Comparison of ENCODE assay signal across 8 cellular contexts in the genomic region with DNA sequence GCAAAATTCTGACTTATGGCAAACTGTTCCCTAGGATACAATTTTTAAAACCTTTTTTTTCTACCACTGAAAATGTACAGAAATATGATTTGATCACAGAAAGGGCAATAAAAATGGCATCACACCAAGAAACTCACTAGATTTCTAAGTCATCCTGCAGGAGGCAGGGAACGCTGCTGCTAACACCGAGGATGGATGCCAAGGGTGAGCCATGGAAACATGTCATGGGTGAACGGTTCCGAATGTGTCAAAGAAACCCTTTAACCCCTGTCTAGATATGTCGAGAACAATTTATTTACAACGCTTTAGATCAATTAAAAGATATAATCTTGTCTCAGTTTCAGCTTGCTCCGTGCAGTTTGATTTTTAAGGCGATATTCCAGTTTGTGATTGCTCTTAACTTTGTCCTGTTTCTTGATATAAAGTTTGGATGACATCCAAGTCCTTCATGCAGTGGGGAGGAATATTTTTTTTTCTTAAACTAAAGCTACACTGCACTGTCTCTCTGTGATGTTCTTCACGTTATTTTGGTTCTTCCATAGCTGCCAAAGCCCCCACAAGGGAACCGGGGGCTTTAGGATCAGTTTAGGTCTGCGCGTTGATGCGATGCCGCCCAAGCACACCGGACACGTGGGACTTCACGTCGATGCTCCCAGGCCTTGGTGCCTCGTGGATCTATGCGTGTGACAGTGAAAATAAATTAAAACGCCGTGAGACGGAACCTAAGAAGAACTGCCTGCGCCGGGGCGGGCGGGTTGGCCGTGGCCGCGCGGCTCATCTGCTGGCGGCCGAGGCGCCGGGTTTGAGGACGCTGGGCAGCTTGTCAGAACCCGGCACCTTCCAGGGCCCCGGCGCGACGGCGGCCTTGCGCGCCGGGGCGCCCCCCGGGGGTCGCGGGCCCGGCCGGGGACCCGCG.
DNase-seq lines count a peak whose midpoint lies in the region; ATAC-seq and TF ChIP-seq lines count a peak whose summit lies in the region.

No MANE protein-coding gene starts in this region.

- H3K27me3 Mint-ChIP-seq in stimulated activated memory B cell treated with anti-CD40 and anti-IgM and Interleukin-4, amounts not matched to agents 10 μg/mL and 1 μg/mL and 100 μg/mL, for 72 hours: peaks cover under 1% of the 10 kb centered on the region

- no peaks in the 10 kb centered on the region for H3K9me3 Mint-ChIP-seq in stimulated activated memory B cell treated with anti-CD40 and anti-IgM and Interleukin-4, amounts not matched to agents 10 μg/mL and 1 μg/mL and 100 μg/mL, for 72 hours

- H3K27me3 ChIP-seq in brain microvascular endothelial cell (replicated peaks) (no peaks in the 10 kb centered on the region), kidney epithelial cell (ENCODE audit: control insufficient read depth, insufficient read depth, low read length) (no peaks in the 10 kb centered on the region)

- H3K27ac Mint-ChIP-seq in stimulated activated memory B cell treated with anti-CD40 and anti-IgM and Interleukin-4, amounts not matched to agents 10 μg/mL and 1 μg/mL and 100 μg/mL, for 72 hours: peak overlapping the region; percentile 78

- H3K27ac ChIP-seq in brain microvascular endothelial cell: no peak overlapping the region

- DNase-seq in NCI-H2081 (lab: John Stamatoyannopoulos, UW) (peak; percentile 11 to 70), NCI-H2081 treated with DMSO at 0.1 percent for 48 hours (lab: John Stamatoyannopoulos, UW) (no peak), NOMO-1 treated with DMSO at 0.1 percent for 48 hours (lab: John Stamatoyannopoulos, UW; ENCODE audit: unreplicated experiment) (peak; percentile 36), brain microvascular endothelial cell (peak; percentile 14), kidney epithelial cell (ENCODE audit: low read depth) (no peak), putamen (ENCODE audit: low spot score) (no peak)

- H3K4me3 ChIP-seq in brain microvascular endothelial cell (ENCODE audit: low read depth, low read length): peak overlapping the region; percentile 51
- H3K4me3 ChIP-seq in kidney epithelial cell (ENCODE audit: low read depth, low read length): peak overlapping the region; percentile 40

- H3K36me3 ChIP-seq in brain microvascular endothelial cell (replicated peaks): no peaks in the 10 kb centered on the region
- no peaks in the 10 kb centered on the region for H3K36me3 ChIP-seq in kidney epithelial cell (ENCODE audit: control insufficient read depth, insufficient read depth, low read length)

- H3K4me3 Mint-ChIP-seq in stimulated activated memory B cell treated with anti-CD40 and anti-IgM and Interleukin-4, amounts not matched to agents 10 μg/mL and 1 μg/mL and 100 μg/mL, for 72 hours: peak overlapping the region; percentile 81

- in situ Hi-C loops in brain microvascular endothelial cell (cut with HindIII; ENCODE audit: low pct_ligation_motif_present, low sequenced_read_pairs): no loop called here

- peak; percentile 44 for TF ChIP-seq CTCF in brain microvascular endothelial cell (IDR thresholded peaks at IDR 0.05; ENCODE audit: low read depth, low read length, missing control alignments)
- peak; percentile 5 for TF ChIP-seq CTCF in kidney epithelial cell (IDR thresholded peaks at IDR 0.05; ENCODE audit: insufficient read depth, low read length, poor library complexity, severe bottlenecking)

- H3K4me1 Mint-ChIP-seq in stimulated activated memory B cell treated with anti-CD40 and anti-IgM and Interleukin-4, amounts not matched to agents 10 μg/mL and 1 μg/mL and 100 μg/mL, for 72 hours: peaks cover 11% of the 10 kb centered on the region

- H3K36me3 Mint-ChIP-seq in stimulated activated memory B cell treated with anti-CD40 and anti-IgM and Interleukin-4, amounts not matched to agents 10 μg/mL and 1 μg/mL and 100 μg/mL, for 72 hours: no peaks in the 10 kb centered on the region

- ATAC-seq in HG03066 (IDR thresholded peaks at IDR 0.05; ENCODE audit: low read depth, unreplicated experiment): peak; percentile 5
- ATAC-seq in stimulated activated memory B cell treated with anti-CD40 and anti-IgM and Interleukin-4, amounts not matched to agents 10 μg/mL and 1 μg/mL and 100 μg/mL, for 72 hours: peak; percentile 42

Comparison
In these comparisons a context has a peak if more than half of its experiments do, and no peak if none do; other contexts are left out.
1. DNase-seq: peak in NCI-H2081 (2 of 2), NOMO-1 treated with DMSO at 0.1 percent for 48 hours (single experiment) and brain microvascular endothelial cell (single experiment); none in NCI-H2081 treated with DMSO at 0.1 percent for 48 hours (single experiment), kidney epithelial cell (single experiment) and putamen (single experiment).